In genomic region chrX:101799387-101799786, GRCh38 we compare ENCODE assay signal across 8 cellular contexts.
DNase-seq lines count a peak whose midpoint lies in the region; ATAC-seq and TF ChIP-seq lines count a peak whose summit lies in the region.

No MANE protein-coding gene starts in this region.

- peaks cover 3% of the 10 kb centered on the region for H3K4me1 Mint-ChIP-seq in T-helper 1 cell treated with Interleukin-12 subunit alpha and Interleukin-12 subunit beta and Interleukin-4 antibody, amounts not matched to agents 30 μg/mL and 1 μg/mL, for 36 hours (ENCODE audit: low read depth)

- peak overlapping the region; percentile 58 for H3K4me3 Mint-ChIP-seq in T-helper 1 cell treated with Interleukin-12 subunit alpha and Interleukin-12 subunit beta and Interleukin-4 antibody, amounts not matched to agents 30 μg/mL and 1 μg/mL, for 36 hours

- no peak overlapping the region for H3K27ac Mint-ChIP-seq in T-helper 1 cell treated with Interleukin-12 subunit alpha and Interleukin-12 subunit beta and Interleukin-4 antibody, amounts not matched to agents 30 μg/mL and 1 μg/mL, for 36 hours

- no peaks in the 10 kb centered on the region for H3K9me3 Mint-ChIP-seq in T-helper 1 cell treated with Interleukin-12 subunit alpha and Interleukin-12 subunit beta and Interleukin-4 antibody, amounts not matched to agents 30 μg/mL and 1 μg/mL, for 36 hours

- no peaks in the 10 kb centered on the region for H3K36me3 ChIP-seq in adrenal gland (replicated peaks in 1 of 2)

- TF ChIP-seq CTCF in adrenal gland (IDR thresholded peaks at IDR 0.05): peak; percentile 67 to 80 (median 78)

- peaks cover 11% of the 10 kb centered on the region for H3K27me3 ChIP-seq in adrenal gland

- no peaks in the 10 kb centered on the region for H3K9me3 ChIP-seq in adrenal gland (replicated peaks in 1 of 3)

- H3K4me1 ChIP-seq in adrenal gland (replicated peaks in 1 of 2): no peaks in the 10 kb centered on the region

- DNase-seq in NCI-H1694 (lab: John Stamatoyannopoulos, UW) (peak; percentile 95), adrenal gland (peak; percentile 87 to 94 (median 90)), left cardiac atrium (peak; percentile 84), renal cortical epithelial cell (ENCODE audit: low read depth) (peak; percentile 76), cortex of kidney (lab: John Stamatoyannopoulos, UW) (no peak)

- no peak for TF ChIP-seq POLR2A in adrenal gland (IDR thresholded peaks at IDR 0.05)

- peak; percentile 100 for ATAC-seq in GM18502 (IDR thresholded peaks at IDR 0.05; ENCODE audit: poor library complexity, unreplicated experiment)
- ATAC-seq in HG02938 (IDR thresholded peaks at IDR 0.05; ENCODE audit: unreplicated experiment): peak; percentile 98
- peak; percentile 98 to 100 for ATAC-seq in left cardiac atrium

- intact Hi-C loops in adrenal gland (cut with DNase I): no loop called here
- intact Hi-C loops in left cardiac atrium (cut with DNase I): loop anchor here in 1 of 2 donors (5.0 kb wide), 1 partner anchor 382 kb away; no protein-coding TSS in a partner anchor

- no peak overlapping the region for H3K4me3 ChIP-seq in adrenal gland

- H3K27me3 Mint-ChIP-seq in T-helper 1 cell treated with Interleukin-12 subunit alpha and Interleukin-12 subunit beta and Interleukin-4 antibody, amounts not matched to agents 30 μg/mL and 1 μg/mL, for 36 hours (ENCODE audit: low read depth): no peaks in the 10 kb centered on the region

- no peaks in the 10 kb centered on the region for H3K36me3 Mint-ChIP-seq in T-helper 1 cell treated with Interleukin-12 subunit alpha and Interleukin-12 subunit beta and Interleukin-4 antibody, amounts not matched to agents 30 μg/mL and 1 μg/mL, for 36 hours (ENCODE audit: low read depth)

- WGBS in adrenal gland, 4 donors: 3 to 22% (median 13%) methylated on average over 3 of the region's 3 CpGs

- H3K27ac ChIP-seq in adrenal gland: no peak overlapping the region
